8 cellular contexts compared by ENCODE assay signal in genomic region chr1:174160603-174161002, GRCh38. TPM values are rescaled to one million over a fixed set of nuclear protein-coding genes. Genes with fewer than 3 reads are reported as not detected.
DNase-seq lines count a peak whose midpoint lies in the region; ATAC-seq and TF ChIP-seq lines count a peak whose summit lies in the region.

No MANE protein-coding gene starts in this region.

- H3F3A ChIP-seq in GM23248 (ENCODE audit: insufficient read depth), result no peaks in the 10 kb centered on the region

- H3K4me3 ChIP-seq in GM23248 (peak overlapping the region; percentile 84), gastroesophageal sphincter (peak overlapping the region; percentile 82 to 97), skeletal muscle tissue (ENCODE audit: low read length in 3 of 3) (peak overlapping the region; percentile 87 to 88 (median 87))

- no peak for TF ChIP-seq POLR2A in gastroesophageal sphincter (IDR thresholded peaks at IDR 0.05)

- H3K27ac ChIP-seq in GM23248 (no peak overlapping the region), VCaP (peak overlapping the region; percentile 90), gastroesophageal sphincter (peak overlapping the region in 3 of 4 donors; percentile 95 to 97 (median 97)), skeletal muscle tissue (ENCODE audit: low read depth, low read length) (peak overlapping the region; percentile 83)

- H3K9ac ChIP-seq in GM23248 (peak overlapping the region; percentile 86), skeletal muscle tissue (ENCODE audit: low read depth in 1 of 3, low read length in 3 of 3) (peak overlapping the region; percentile 74 to 90 (median 86))

- H3K4me1 ChIP-seq in GM23248 (ENCODE audit: insufficient read depth) (no peaks in the 10 kb centered on the region), gastroesophageal sphincter (peaks cover 0 to 37% (median 4%) of the 10 kb centered on the region in 3 donors), skeletal muscle tissue (ENCODE audit: control insufficient read depth in 3 of 3, insufficient read depth in 3 of 3, low read length in 3 of 3) (peaks cover 6 to 12% (median 12%) of the 10 kb centered on the region in 3 donors)

- in situ Hi-C loops in GM23248 (cut with MboI), result no loop called here

- H3K27me3 ChIP-seq in GM23248 (replicated peaks; ENCODE audit: insufficient read depth) (no peaks in the 10 kb centered on the region), gastroesophageal sphincter (no peaks in the 10 kb centered on the region), skeletal muscle tissue (ENCODE audit: control insufficient read depth in 3 of 3, insufficient read depth in 3 of 3, low read length in 3 of 3) (no peaks in the 10 kb centered on the region)

- peak overlapping the region; percentile 76 for H3K4me2 ChIP-seq in GM23248 (ENCODE audit: unreplicated experiment)

- H2AFZ ChIP-seq in GM23248, result peak overlapping the region; percentile 99; the same call in 1 of the 2 replicates

- 65 to 68% methylated on average over 5 of the region's 5 CpGs for WGBS in GM23248 (ENCODE audit: low coverage in 1 of 2, low lambda C conversion rate in 2 of 2, missing lambda C conversion rate in 2 of 2), 2 experiments
- WGBS in gastroesophageal sphincter (ENCODE audit: low coverage in 1 of 2), 2 donors, result 23 to 45% methylated on average over 5 of the region's 5 CpGs

- no peak for ATAC-seq in gastroesophageal sphincter
- ATAC-seq in HG03025 (IDR thresholded peaks at IDR 0.05; ENCODE audit: low FRiP score, unreplicated experiment), result no peak
- no peak for ATAC-seq in HG02938 (IDR thresholded peaks at IDR 0.05; ENCODE audit: unreplicated experiment)
- no peak for ATAC-seq in HG03342 (IDR thresholded peaks at IDR 0.05; ENCODE audit: unreplicated experiment)

- TF ChIP-seq CTCF in VCaP (conservative IDR thresholded peaks at IDR 0.05) (no peak), gastroesophageal sphincter (IDR thresholded peaks at IDR 0.05) (no peak)

- no peak for TF ChIP-seq EP300 in gastroesophageal sphincter (IDR thresholded peaks at IDR 0.05)

- peak; percentile 10 for DNase-seq in GM23248
- no peak for DNase-seq in NCI-H1092 treated with DMSO at 0.1 percent for 48 hours (lab: John Stamatoyannopoulos, UW)

- H3K36me3 ChIP-seq in GM23248 (ENCODE audit: low read depth) (no peaks in the 10 kb centered on the region), gastroesophageal sphincter (no peaks in the 10 kb centered on the region), skeletal muscle tissue (ENCODE audit: control insufficient read depth in 3 of 3, insufficient read depth in 3 of 3, low read length in 3 of 3) (no peaks in the 10 kb centered on the region)

- peaks cover 48% of the 10 kb centered on the region for H3K79me2 ChIP-seq in GM23248 (ENCODE audit: insufficient read depth)

- H3K9me3 ChIP-seq in GM23248 (ENCODE audit: low read depth) (no peaks in the 10 kb centered on the region), gastroesophageal sphincter (no peaks in the 10 kb centered on the region), skeletal muscle tissue (ENCODE audit: control insufficient read depth in 3 of 3, low read length in 3 of 3) (no peaks in the 10 kb centered on the region)

- H4K20me1 ChIP-seq in GM23248 (ENCODE audit: insufficient read depth), result no peaks in the 10 kb centered on the region

- H3K9me2 ChIP-seq in GM23248 (ENCODE audit: insufficient read depth), result no peaks in the 10 kb centered on the region

RNA-seq across cellular contexts. Expression of gene RABGAP1L, which starts 1.3 kb away (rescaled TPM):
- total RNA-seq in GM23248 (2014; rRNA removed; shearing (Covaris generic)), result 21.6 and 24.7 TPM in 2 replicates
- 11.4 and 13.7 TPM in 2 replicates for polyA plus RNA-seq in GM23248 (2016; fragmentation: Nextera tagmentation; extraction: Ambion mirVana)
- 100 to 1,000 TPM in 1 of 4 donors, 10 to 100 TPM in 3; 31.2 to 115 (median 62.5) TPM for total RNA-seq in gastroesophageal sphincter
- 30.3 TPM for total RNA-seq in skeletal muscle tissue
